ENCODE assay signal across 8 cellular contexts in the genomic region with DNA sequence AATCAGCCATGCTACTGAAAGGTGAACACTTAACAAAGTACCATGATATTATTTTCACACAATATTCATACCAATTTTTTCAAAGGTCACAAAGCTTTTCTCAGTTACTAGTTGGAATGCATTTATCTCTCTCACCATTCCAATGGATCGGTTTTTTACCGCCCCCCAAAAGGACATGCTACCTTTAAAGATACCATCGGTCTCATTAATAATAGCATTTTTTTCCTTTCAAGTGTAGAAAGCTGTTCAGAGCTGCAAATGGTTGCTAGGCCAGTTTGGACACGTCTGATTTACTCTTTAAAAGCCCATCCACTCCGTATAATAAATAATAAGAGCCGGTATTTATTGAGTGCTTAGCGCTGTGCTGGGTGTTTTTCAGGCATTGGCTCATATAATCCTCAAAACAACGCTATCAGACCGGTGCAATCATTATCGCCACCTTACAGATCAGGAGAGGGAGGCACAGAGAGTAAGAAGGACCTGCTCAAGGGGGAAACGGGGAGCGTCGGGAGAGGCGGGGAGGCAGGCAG. TPM values are rescaled to one million over a fixed set of nuclear protein-coding genes. Genes with fewer than 3 reads are reported as not detected.
A peak's percentile ranks its signal among the peaks of the same experiment; 100 is the strongest.
DNase-seq lines count a peak whose midpoint lies in the region; ATAC-seq and FAIRE-seq lines count a peak whose summit lies in the region.

No MANE protein-coding gene starts in this region.

- no peaks in the 10 kb centered on the region for H3K9me3 Mint-ChIP-seq in activated naive CD8-positive, alpha-beta T cell treated with anti-CD3 and anti-CD28 coated beads for 36 hours
- H3K9me3 Mint-ChIP-seq in stimulated activated naive B cell treated with anti-CD40 and anti-IgM and Interleukin-4, amounts not matched to agents 10 μg/mL and 1 μg/mL and 100 μg/mL, for 72 hours: no peaks in the 10 kb centered on the region

- no peak for FAIRE-seq in RCC 7860 (lab: Jason Lieb, UNC)

- peak overlapping the region; percentile 74 for H3K4me3 Mint-ChIP-seq in activated naive CD8-positive, alpha-beta T cell treated with anti-CD3 and anti-CD28 coated beads for 36 hours
- H3K4me3 Mint-ChIP-seq in stimulated activated naive B cell treated with anti-CD40 and anti-IgM and Interleukin-4, amounts not matched to agents 10 μg/mL and 1 μg/mL and 100 μg/mL, for 72 hours: peak overlapping the region; percentile 79 to 84

- peaks cover 78% of the 10 kb centered on the region for H3K27me3 Mint-ChIP-seq in activated naive CD8-positive, alpha-beta T cell treated with anti-CD3 and anti-CD28 coated beads for 36 hours
- H3K27me3 Mint-ChIP-seq in stimulated activated naive B cell treated with anti-CD40 and anti-IgM and Interleukin-4, amounts not matched to agents 10 μg/mL and 1 μg/mL and 100 μg/mL, for 72 hours: peaks cover 63 to 79% of the 10 kb centered on the region in 2 donors

- ATAC-seq in stimulated activated naive B cell treated with anti-CD40 and anti-IgM and Interleukin-4, amounts not matched to agents 10 μg/mL and 1 μg/mL and 100 μg/mL, for 72 hours (replicated peaks): no peak
- no peak for ATAC-seq in GM21529 (IDR thresholded peaks at IDR 0.05; ENCODE audit: unreplicated experiment)

- H3K27ac ChIP-seq in layer of hippocampus (ENCODE audit: low read depth, low read length): peak overlapping the region; percentile 63

- no peak overlapping the region for H3K27ac Mint-ChIP-seq in activated naive CD8-positive, alpha-beta T cell treated with anti-CD3 and anti-CD28 coated beads for 36 hours
- no peak overlapping the region for H3K27ac Mint-ChIP-seq in stimulated activated naive B cell treated with anti-CD40 and anti-IgM and Interleukin-4, amounts not matched to agents 10 μg/mL and 1 μg/mL and 100 μg/mL, for 72 hours

- H3K36me3 Mint-ChIP-seq in activated naive CD8-positive, alpha-beta T cell treated with anti-CD3 and anti-CD28 coated beads for 36 hours: no peaks in the 10 kb centered on the region
- H3K36me3 Mint-ChIP-seq in stimulated activated naive B cell treated with anti-CD40 and anti-IgM and Interleukin-4, amounts not matched to agents 10 μg/mL and 1 μg/mL and 100 μg/mL, for 72 hours: no peaks in the 10 kb centered on the region

- H3K27me3 ChIP-seq in layer of hippocampus (ENCODE audit: control insufficient read depth, insufficient read depth, low read length): no peaks in the 10 kb centered on the region

- DNase-seq in NCI-H510A treated with DMSO at 0.1 percent for 48 hours (lab: John Stamatoyannopoulos, UW): peak; percentile 47
- DNase-seq in NCI-H510A (lab: John Stamatoyannopoulos, UW): no peak
- DNase-seq in activated naive CD8-positive, alpha-beta T cell treated with anti-CD3 and anti-CD28 coated beads for 36 hours: no peak
- DNase-seq in stimulated activated naive B cell treated with anti-CD40 and anti-IgM and Interleukin-4, amounts not matched to agents 10 μg/mL and 1 μg/mL and 100 μg/mL, for 72 hours: no peak
- DNase-seq in islet precursor cell: no peak
- DNase-seq in RCC 7860 (ENCODE audit: low spot score): no peak

- peaks cover 14% of the 10 kb centered on the region for H3K4me1 Mint-ChIP-seq in activated naive CD8-positive, alpha-beta T cell treated with anti-CD3 and anti-CD28 coated beads for 36 hours
- peaks cover 9 to 19% of the 10 kb centered on the region in 2 donors for H3K4me1 Mint-ChIP-seq in stimulated activated naive B cell treated with anti-CD40 and anti-IgM and Interleukin-4, amounts not matched to agents 10 μg/mL and 1 μg/mL and 100 μg/mL, for 72 hours

RNA-seq across cellular contexts. Expression of a gene that starts 35.0 kb away (rescaled TPM):
- total RNA-seq in activated naive CD8-positive, alpha-beta T cell treated with anti-CD3 and anti-CD28 coated beads for 36 hours: under 1 TPM; 0.30 to 0.37 TPM
